21 cellular contexts compared by ENCODE assay signal in genomic region chr5:78659714-78660113, GRCh38. TPM values are rescaled to one million over a fixed set of nuclear protein-coding genes. Genes with fewer than 3 reads are reported as not detected.
A peak's percentile ranks its signal among the peaks of the same experiment; 100 is the strongest.
DNase-seq lines count a peak whose midpoint lies in the region; ATAC-seq and TF ChIP-seq lines count a peak whose summit lies in the region.
"Had no signal": no experiment of that assay in that cellular context is flagged by ENCODE, and none has a peak within 500 bp of the region (broad histone marks: within the 10 kb centered on the region; RNA-seq: fewer than 3 reads in every experiment).

No MANE protein-coding gene starts in this region.

- H4K91ac ChIP-seq in H9 (ENCODE audit: insufficient read length, low read depth, low read length): no peak overlapping the region

- H3K4me3 Mint-ChIP-seq in type B pancreatic cell (peak overlapping the region; percentile 26), H9 (no peak overlapping the region), WTC11 (no peak overlapping the region)
- H3K4me3 Mint-ChIP-seq: activated CD8-positive, alpha-beta T cell treated with anti-CD3 and anti-CD28 coated beads for 36 hours; activated naive CD8-positive, alpha-beta T cell; CD14-positive monocyte; stimulated activated memory B cell treated with anti-CD40 and anti-IgM and Interleukin-4, amounts not matched to agents 10 μg/mL and 1 μg/mL and 100 μg/mL, for 72 hours had no signal

- no peak for TF ChIP-seq CTCF in cardiac muscle cell (IDR thresholded peaks at IDR 0.05; ENCODE audit: low read depth, low read length)
- TF ChIP-seq CTCF in astrocyte of the cerebellum (IDR thresholded peaks at IDR 0.05; ENCODE audit: low read depth, low read length, missing control alignments): no peak
- no peak for TF ChIP-seq CTCF in type B pancreatic cell (conservative IDR thresholded peaks at IDR 0.05)
- no peak for TF ChIP-seq CTCF in H9 (conservative IDR thresholded peaks at IDR 0.05)
- TF ChIP-seq CTCF in WTC11 (IDR thresholded peaks at IDR 0.05): no peak

- no peak overlapping the region for H3K18ac ChIP-seq in H9 (ENCODE audit: insufficient read length, low read depth, low read length)

- H3K4me3 ChIP-seq in cardiac muscle cell: no peak overlapping the region
- H3K4me3 ChIP-seq in astrocyte of the cerebellum (ENCODE audit: low read depth, low read length): no peak overlapping the region
- H3K4me3 ChIP-seq in right cardiac atrium (ENCODE audit: low read length): no peak overlapping the region
- H3K4me3 ChIP-seq: prostate gland, thyroid gland had no signal

- H3K27me3 Mint-ChIP-seq in type B pancreatic cell: no peaks in the 10 kb centered on the region
- H3K27me3 Mint-ChIP-seq in H9 (ENCODE audit: low read depth): no peaks in the 10 kb centered on the region; the same call in 1 of the 2 replicates
- H3K27me3 Mint-ChIP-seq in WTC11 (ENCODE audit: low read depth): no peaks in the 10 kb centered on the region
- H3K27me3 Mint-ChIP-seq: stimulated activated memory B cell treated with anti-CD40 and anti-IgM and Interleukin-4, amounts not matched to agents 10 μg/mL and 1 μg/mL and 100 μg/mL, for 72 hours had no signal

- CTCF ChIA-PET in WTC11 (lab: Charles Lee): no interaction called here

- no peaks in the 10 kb centered on the region for H3K79me1 ChIP-seq in H9 (ENCODE audit: insufficient read depth, low read depth, low read length, poor library complexity, severe bottlenecking)

- H3K9me3 Mint-ChIP-seq in type B pancreatic cell: no peaks in the 10 kb centered on the region
- H3K9me3 Mint-ChIP-seq in H9: no peaks in the 10 kb centered on the region; a peak in 1 of 5 replicates
- H3K9me3 Mint-ChIP-seq in WTC11: peaks cover 11% of the 10 kb centered on the region
- H3K9me3 Mint-ChIP-seq: activated CD8-positive, alpha-beta T cell treated with anti-CD3 and anti-CD28 coated beads for 36 hours had no signal

- no peak overlapping the region for H3K56ac ChIP-seq in H9 (ENCODE audit: insufficient read length, low read depth, low read length)

- no peak overlapping the region for H2BK12ac ChIP-seq in H9 (ENCODE audit: insufficient read length, low read depth, low read length)

- H3K9ac ChIP-seq in H9 (ENCODE audit: extremely low read depth, insufficient read length, low read length): no peak overlapping the region

- H3K4ac ChIP-seq in H9 (ENCODE audit: low read depth, low read length): no peak overlapping the region

- H2BK15ac ChIP-seq in H9 (ENCODE audit: low read depth, low read length): no peak overlapping the region

- in situ Hi-C loops in astrocyte of the cerebellum (cut with HindIII; ENCODE audit: low sequenced_read_pairs): no loop called here

- H2BK120ac ChIP-seq in H9 (ENCODE audit: low read depth, low read length, poor library complexity, severe bottlenecking): no peak overlapping the region

- H4K8ac ChIP-seq in H9 (replicated peaks; ENCODE audit: insufficient read length, low read depth, low read length): no peak overlapping the region

- no peak overlapping the region for H2BK5ac ChIP-seq in H9 (ENCODE audit: insufficient read length, low read length)

- H3K4me1 Mint-ChIP-seq in type B pancreatic cell (ENCODE audit: unreplicated experiment) (peaks cover 15% of the 10 kb centered on the region), H9 (peaks cover 6 to 11% of the 10 kb centered on the region in 2 experiments), WTC11 (peaks cover 3% of the 10 kb centered on the region)
- H3K4me1 Mint-ChIP-seq: stimulated activated memory B cell treated with anti-CD40 and anti-IgM and Interleukin-4, amounts not matched to agents 10 μg/mL and 1 μg/mL and 100 μg/mL, for 72 hours had no signal

- H3K4me2 ChIP-seq in H9 (ENCODE audit: insufficient read depth, insufficient read length, low read length): no peak overlapping the region

- H2BK20ac ChIP-seq in H9 (ENCODE audit: low read depth, low read length, poor library complexity, severe bottlenecking): no peak overlapping the region

- no peak overlapping the region for H3K27ac Mint-ChIP-seq in type B pancreatic cell
- no peak overlapping the region for H3K27ac Mint-ChIP-seq in H9
- H3K27ac Mint-ChIP-seq in WTC11: no peak overlapping the region
- H3K27ac Mint-ChIP-seq: activated CD8-positive, alpha-beta T cell treated with anti-CD3 and anti-CD28 coated beads for 36 hours; activated naive CD8-positive, alpha-beta T cell; CD14-positive monocyte; stimulated activated memory B cell treated with anti-CD40 and anti-IgM and Interleukin-4, amounts not matched to agents 10 μg/mL and 1 μg/mL and 100 μg/mL, for 72 hours had no signal

- no peaks in the 10 kb centered on the region for H3K36me3 Mint-ChIP-seq in type B pancreatic cell
- H3K36me3 Mint-ChIP-seq in H9 (ENCODE audit: insufficient read depth in 1 of 3, low read depth in 3 of 3): no peaks in the 10 kb centered on the region
- H3K36me3 Mint-ChIP-seq in WTC11: peaks cover 2% of the 10 kb centered on the region; the same call in 1 of the 2 replicates
- H3K36me3 Mint-ChIP-seq: activated naive CD8-positive, alpha-beta T cell; CD14-positive monocyte; stimulated activated memory B cell treated with anti-CD40 and anti-IgM and Interleukin-4, amounts not matched to agents 10 μg/mL and 1 μg/mL and 100 μg/mL, for 72 hours had no signal

- no peaks in the 10 kb centered on the region for H3K79me2 ChIP-seq in H9 (ENCODE audit: insufficient read depth, low read length)

- no peak overlapping the region for H3K23ac ChIP-seq in H9 (ENCODE audit: insufficient read length, low read depth, low read length)

- intact Hi-C loops in cardiac septum (cut with DNase I): no loop called here
- intact Hi-C loops in right cardiac atrium (cut with DNase I): no loop called here

- H3K27me3 ChIP-seq in cardiac muscle cell: no peaks in the 10 kb centered on the region
- H3K27me3 ChIP-seq in right cardiac atrium (ENCODE audit: control insufficient read depth, insufficient read depth): no peaks in the 10 kb centered on the region
- no peaks in the 10 kb centered on the region for H3K27me3 ChIP-seq in H9 (ENCODE audit: insufficient read depth, low read length)
- H3K27me3 ChIP-seq: thyroid gland had no signal

- peak in 1 of 2 donors; percentile 82 for DNase-seq in cardiac muscle cell (ENCODE audit: low read depth in 1 of 2, low spot score in 1 of 2)
- no peak for DNase-seq in cardiac septum (ENCODE audit: low spot score)
- peak; percentile 54 for DNase-seq in astrocyte of the cerebellum (ENCODE audit: low read depth)
- peak in 1 of 3 donors; percentile 52 for DNase-seq in right cardiac atrium
- no peak for DNase-seq in type B pancreatic cell (ENCODE audit: extremely low spot score, unreplicated experiment)
- no peak for DNase-seq in H9
- DNase-seq in WTC11 (ENCODE audit: low spot score): no peak
- DNase-seq: activated CD8-positive, alpha-beta T cell treated with anti-CD3 and anti-CD28 coated beads for 36 hours; activated T-cell treated with anti-CD3 and anti-CD28 coated beads, Interleukin-2, amount 50 U/mL, for 48 hours; central memory CD4-positive, alpha-beta T cell; DND-41; H7; NCI-H1105 treated with DMSO at 0.1 percent for 48 hours; NCI-H2171; PC-3; thyroid gland had no signal

- no peaks in the 10 kb centered on the region for H3K23me2 ChIP-seq in H9 (ENCODE audit: insufficient read length, low read depth, low read length, poor library complexity, severe bottlenecking)

- H3K14ac ChIP-seq in H9 (ENCODE audit: insufficient read depth, low read length): no peak overlapping the region

- no peak overlapping the region for H3T11ph ChIP-seq in H9 (ENCODE audit: low read length)

- no peaks in the 10 kb centered on the region for H3K9me3 ChIP-seq in cardiac muscle cell (ENCODE audit: low read depth)
- H3K9me3 ChIP-seq in right cardiac atrium (ENCODE audit: control insufficient read depth, low read length): no peaks in the 10 kb centered on the region
- H3K9me3 ChIP-seq in H9 (ENCODE audit: control insufficient read depth, low read depth, low read length): no peaks in the 10 kb centered on the region
- H3K9me3 ChIP-seq: prostate gland, thyroid gland had no signal

- H2AK5ac ChIP-seq in H9 (ENCODE audit: insufficient read length, low read length): no peak overlapping the region

- H2AFZ ChIP-seq in H9 (ENCODE audit: low read length): no peak overlapping the region

- POLR2A ChIA-PET in WTC11 (lab: Charles Lee): no interaction called here

- H3K36me3 ChIP-seq in cardiac muscle cell: no peaks in the 10 kb centered on the region
- H3K36me3 ChIP-seq: prostate gland, thyroid gland had no signal

- H3K27ac ChIP-seq in cardiac muscle cell (peak overlapping the region; percentile 83), right cardiac atrium (ENCODE audit: low read length) (no peak overlapping the region), H9 (ENCODE audit: insufficient read length, low read depth, low read length) (no peak overlapping the region)
- H3K27ac ChIP-seq: prostate gland, thyroid gland had no signal

- 11% methylated on average over 3 of the region's 3 CpGs for WGBS in right cardiac atrium
- WGBS in H9 (ENCODE audit: extremely low coverage, insufficient read length, low lambda C conversion rate): no CpG with 5 or more reads among the region's 3 CpGs

- H4K20me1 ChIP-seq in H9 (ENCODE audit: control insufficient read depth, insufficient read depth, insufficient read length): no peaks in the 10 kb centered on the region

- H3K4me1 ChIP-seq in cardiac muscle cell (ENCODE audit: low read depth) (peaks cover 26% of the 10 kb centered on the region), right cardiac atrium (ENCODE audit: control insufficient read depth, insufficient read depth, low read length) (peaks cover 6% of the 10 kb centered on the region), H9 (ENCODE audit: insufficient read depth, low read length) (no peaks in the 10 kb centered on the region)
- H3K4me1 ChIP-seq: prostate gland, thyroid gland had no signal

- H4K5ac ChIP-seq in H9 (ENCODE audit: insufficient read length, low read depth, low read length): no peak overlapping the region

- ATAC-seq in right cardiac atrium (peak; percentile 22 to 52), WTC11 (no peak), HG02885 (IDR thresholded peaks at IDR 0.05; ENCODE audit: poor library complexity, unreplicated experiment) (no peak)
- ATAC-seq: activated CD8-positive, alpha-beta T cell treated with anti-CD3 and anti-CD28 coated beads for 36 hours; PC-3; stimulated activated memory B cell treated with anti-CD40 and anti-IgM and Interleukin-4, amounts not matched to agents 10 μg/mL and 1 μg/mL and 100 μg/mL, for 72 hours had no signal

TF ChIP-seq in WTC11, 78 proteins besides CTCF, POLR2A, EP300 and RAD21 (continues in another document):
- TF ChIP-seq TEAD4 (CRISPR knock-in tag; IDR thresholded peaks at IDR 0.05): no peak

RNA-seq across cellular contexts. Expression of gene LHFPL2, which starts 11.1 kb away (rescaled TPM):
- total RNA-seq in cardiac muscle cell (126 TPM in 2 replicates), cardiac septum (7.9 TPM), right cardiac atrium (10 to 100 TPM in 3 of 4 donors, 1 to 10 TPM in 1; 9.7 to 21.4 (median 10.9) TPM), type B pancreatic cell (ENCODE audit: low replicate concordance) (17.9 and 35.3 TPM in 2 replicates), H9 (2021) (26.3 and 26.6 TPM in 2 replicates), WTC11 (2021) (34.4 to 40.6 TPM (median 36.6 TPM) in 3 replicates)
- polyA plus RNA-seq in cardiac muscle cell (96.6 and 101 TPM in 2 replicates), right cardiac atrium (5.6 TPM)

Comparison
In these comparisons a context has a peak if more than half of its experiments do, and no peak if none do; other contexts are left out.
1. ATAC-seq: peak in right cardiac atrium (2 of 2); none in WTC11 (single experiment) and HG02885 (single experiment).